In genomic region chr2:118421648-118422047, GRCh38 we compare ENCODE assay signal across 37 cellular contexts.
A peak's percentile ranks its signal among the peaks of the same experiment; 100 is the strongest.
DNase-seq lines count a peak whose midpoint lies in the region; ATAC-seq, FAIRE-seq and TF ChIP-seq lines count a peak whose summit lies in the region.
"Had no signal": no experiment of that assay in that cellular context is flagged by ENCODE, and none has a peak within 500 bp of the region (broad histone marks: within the 10 kb centered on the region; RNA-seq: fewer than 3 reads in every experiment).

No MANE protein-coding gene starts in this region.

- H4K20me1 ChIP-seq in HepG2 (ENCODE audit: insufficient read depth, low read length), result no peaks in the 10 kb centered on the region
- H4K20me1 ChIP-seq: BLaER1; BLaER1 treated with 17β-estradiol and CSF1 and Interleukin-3, amounts not matched to agents 10 nM and 100 nM had no signal

- FAIRE-seq in HepG2 (lab: Jason Lieb, UNC), result no peak
- FAIRE-seq: A204.1, A549, D721Med had no signal

- 28% methylated on average over 3 of the region's 3 CpGs for WGBS in HepG2 (ENCODE audit: low lambda C conversion rate)
- WGBS in right lobe of liver (ENCODE audit: insufficient coverage, low coverage, low lambda C conversion rate, missing lambda C conversion rate), result 76% methylated on average over 3 of the region's 3 CpGs
- 95 to 100% methylated on average over 1 to 3 of the region's 3 CpGs for WGBS in endodermal cell (ENCODE audit: insufficient coverage in 1 of 2, insufficient read length in 1 of 2), 2 experiments

- H3K36me3 Mint-ChIP-seq in WTC11, result peaks cover 10% of the 10 kb centered on the region
- H3K36me3 Mint-ChIP-seq in endodermal cell (ENCODE audit: low read depth), result no peaks in the 10 kb centered on the region
- H3K36me3 Mint-ChIP-seq: CD14-positive monocyte; CD4-positive, alpha-beta memory T cell; CD4-positive, CD25-positive, alpha-beta regulatory T cell; CD8-positive, alpha-beta memory T cell; CD8-positive, alpha-beta T cell had no signal

- no peaks in the 10 kb centered on the region for H3K4me1 ChIP-seq in HepG2 (ENCODE audit: insufficient read depth, low read length)
- no peaks in the 10 kb centered on the region for H3K4me1 ChIP-seq in right lobe of liver
- H3K4me1 ChIP-seq in HEK293 (ENCODE audit: control insufficient read depth, insufficient read depth, low read length), result no peaks in the 10 kb centered on the region
- H3K4me1 ChIP-seq in endodermal cell (ENCODE audit: control insufficient read depth, insufficient read depth, low read length), result peaks cover 9% of the 10 kb centered on the region
- H3K4me1 ChIP-seq: A549; BE2C; BLaER1; BLaER1 treated with 17β-estradiol and CSF1 and Interleukin-3, amounts not matched to agents 10 nM and 100 nM; Caco-2 had no signal

- ATAC-seq in HepG2 (no peak), right lobe of liver (no peak), WTC11 (no peak), GM21576 (IDR thresholded peaks at IDR 0.05; ENCODE audit: unreplicated experiment) (no peak)
- ATAC-seq: A549; CD8-positive, alpha-beta T cell had no signal

- H3K79me2 ChIP-seq in HepG2 (ENCODE audit: insufficient read depth, low read length), result no peaks in the 10 kb centered on the region

- H3K27me3 Mint-ChIP-seq in WTC11 (ENCODE audit: low read depth) (no peaks in the 10 kb centered on the region; the same call in none of the 2 replicates), endodermal cell (ENCODE audit: insufficient read depth) (peaks cover 5% of the 10 kb centered on the region)

- peaks cover 37% of the 10 kb centered on the region for H3K9me3 Mint-ChIP-seq in WTC11
- H3K9me3 Mint-ChIP-seq in endodermal cell, result peaks cover 26% of the 10 kb centered on the region
- H3K9me3 Mint-ChIP-seq: CD4-positive, alpha-beta T cell; CD8-positive, alpha-beta T cell had no signal

- no peak for TF ChIP-seq CTCF in HepG2 (CRISPR knock-in tag; IDR thresholded peaks at IDR 0.05)
- no peak for TF ChIP-seq CTCF in right lobe of liver (IDR thresholded peaks at IDR 0.05)
- TF ChIP-seq CTCF in HEK293 (tag by site-specific recombination; IDR thresholded peaks at IDR 0.05), result no peak
- TF ChIP-seq CTCF in WTC11 (IDR thresholded peaks at IDR 0.05), result no peak
- no peak for TF ChIP-seq CTCF in endodermal cell (conservative IDR thresholded peaks at IDR 0.05)

- no peak overlapping the region for H3K4me2 ChIP-seq in HepG2 (ENCODE audit: low read depth, low read length)
- H3K4me2 ChIP-seq: A549; BLaER1; BLaER1 treated with 17β-estradiol and CSF1 and Interleukin-3, amounts not matched to agents 10 nM and 100 nM had no signal

- H3K4me1 Mint-ChIP-seq in WTC11 (peaks cover 2% of the 10 kb centered on the region; the same call in 1 of the 2 replicates), endodermal cell (peaks cover 20% of the 10 kb centered on the region)
- H3K4me1 Mint-ChIP-seq: B cell; CD14-positive monocyte; CD4-positive, alpha-beta memory T cell; CD8-positive, alpha-beta memory T cell had no signal

- CTCF ChIA-PET in HepG2 (lab: Yijun Ruan, JAX; ENCODE audit: low intra/inter-chr PET ratio, low total read pairs) (no interaction called here), HEK293 (lab: Yijun Ruan, JAX) (interaction anchor here (0.7 kb wide), 1 partner anchor 1987 kb away, joined by 3 read pairs; no protein-coding TSS in a partner anchor), WTC11 (lab: Charles Lee) (no interaction called here)

- no peak overlapping the region for H3K9ac ChIP-seq in HepG2 (ENCODE audit: insufficient read depth, low read depth, low read length)
- no peak overlapping the region for H3K9ac ChIP-seq in endodermal cell (ENCODE audit: extremely low read depth, low read length, poor library complexity, severe bottlenecking)
- H3K9ac ChIP-seq: BLaER1; BLaER1 treated with 17β-estradiol and CSF1 and Interleukin-3, amounts not matched to agents 10 nM and 100 nM had no signal

- no TSS peak for BruUV-seq in HepG2 (replicated peaks; lab: Mats Ljungman, UMichigan)

- no peak overlapping the region for H3K27ac Mint-ChIP-seq in WTC11
- no peak overlapping the region for H3K27ac Mint-ChIP-seq in endodermal cell
- H3K27ac Mint-ChIP-seq: B cell; CD14-positive monocyte; CD4-positive, alpha-beta memory T cell; CD4-positive, alpha-beta T cell; CD4-positive, CD25-positive, alpha-beta regulatory T cell; CD8-positive, alpha-beta T cell had no signal

- H3K36me3 ChIP-seq in HepG2 (replicated peaks in 1 of 2; ENCODE audit: control insufficient read depth in 1 of 2, insufficient read depth in 2 of 2, low read length in 2 of 2) (no peaks in the 10 kb centered on the region), right lobe of liver (no peaks in the 10 kb centered on the region), HEK293 (ENCODE audit: control insufficient read depth in 2 of 2, insufficient read depth in 1 of 2, low read length in 2 of 2) (no peaks in the 10 kb centered on the region), endodermal cell (ENCODE audit: control insufficient read depth, insufficient read depth, low read length) (no peaks in the 10 kb centered on the region)
- H3K36me3 ChIP-seq: BE2C; BLaER1; BLaER1 treated with 17β-estradiol and CSF1 and Interleukin-3, amounts not matched to agents 10 nM and 100 nM had no signal

- no peak overlapping the region for H3K4me3 ChIP-seq in HepG2 (replicated peaks in 1 of 3; ENCODE audit: insufficient read depth in 1 of 3, low read depth in 2 of 3, low read length in 3 of 3)
- H3K4me3 ChIP-seq in right lobe of liver, result no peak overlapping the region
- no peak overlapping the region for H3K4me3 ChIP-seq in HEK293 (ENCODE audit: low read depth, low read length)
- H3K4me3 ChIP-seq in endodermal cell (ENCODE audit: low read length), result peak overlapping the region; percentile 37
- H3K4me3 ChIP-seq: A549; BLaER1; BLaER1 treated with 17β-estradiol and CSF1 and Interleukin-3, amounts not matched to agents 10 nM and 100 nM had no signal

- H3K27me3 ChIP-seq in HepG2 (ENCODE audit: control insufficient read depth in 1 of 2, insufficient read depth in 2 of 2, low read length in 2 of 2) (no peaks in the 10 kb centered on the region), right lobe of liver (no peaks in the 10 kb centered on the region), endodermal cell (ENCODE audit: control insufficient read depth, insufficient read depth, low read length, poor library complexity, severe bottlenecking) (no peaks in the 10 kb centered on the region)
- H3K27me3 ChIP-seq: BE2C; BLaER1; BLaER1 treated with 17β-estradiol and CSF1 and Interleukin-3, amounts not matched to agents 10 nM and 100 nM had no signal

- in situ Hi-C loops in HepG2 (cut with HindIII; ENCODE audit: extremely low pct_ligation_motif_present, low pct_unique_long_range_greater_than_20kb), result no loop called here

- intact Hi-C loops in HepG2 (cut with micrococcal nuclease; ENCODE audit: unreplicated experiment) (no loop called here), right lobe of liver (cut with DNase I) (no loop called here)

- no peak for TF ChIP-seq RAD21 in HepG2 (CRISPR knock-in tag; IDR thresholded peaks at IDR 0.05)

- H3K27ac ChIP-seq in HepG2 (ENCODE audit: extremely low read length, insufficient read depth, low read length), result no peak overlapping the region
- no peak overlapping the region for H3K27ac ChIP-seq in right lobe of liver
- H3K27ac ChIP-seq in HEK293 (ENCODE audit: extremely low read depth, low read depth, low read length), result no peak overlapping the region
- H3K27ac ChIP-seq in endodermal cell (ENCODE audit: low read depth, low read length), result no peak overlapping the region
- H3K27ac ChIP-seq: 22Rv1; A549; BLaER1; BLaER1 treated with 17β-estradiol and CSF1 and Interleukin-3, amounts not matched to agents 10 nM and 100 nM; C4-2B had no signal

- TF ChIP-seq POLR2A in HepG2 (IDR thresholded peaks at IDR 0.05; ENCODE audit: insufficient read depth in 1 of 2, low read depth in 2 of 2, low read length in 2 of 2), result no peak
- TF ChIP-seq POLR2A in right lobe of liver (IDR thresholded peaks at IDR 0.05), result no peak

- POLR2A ChIA-PET in HepG2 (lab: Yijun Ruan, JAX) (no interaction called here), HEK293 (lab: Yijun Ruan, JAX) (no interaction called here), WTC11 (lab: Charles Lee) (no interaction called here)

- TF ChIP-seq EP300 in HepG2 (IDR thresholded peaks at IDR 0.05; ENCODE audit: low read depth in 2 of 2, low read length in 2 of 2) (no peak), HepG2 (CRISPR knock-in tag; IDR thresholded peaks at IDR 0.05; ENCODE audit: borderline replicate concordance) (no peak)

- H3K4me3 Mint-ChIP-seq in WTC11, result no peak overlapping the region
- no peak overlapping the region for H3K4me3 Mint-ChIP-seq in endodermal cell
- H3K4me3 Mint-ChIP-seq: B cell; CD14-positive monocyte; CD4-positive, alpha-beta memory T cell; CD4-positive, alpha-beta T cell; CD4-positive, CD25-positive, alpha-beta regulatory T cell; CD8-positive, alpha-beta memory T cell; CD8-positive, alpha-beta T cell had no signal

- H3K9me3 ChIP-seq in HepG2 (ENCODE audit: low read length), result no peaks in the 10 kb centered on the region
- H3K9me3 ChIP-seq in right lobe of liver, result no peaks in the 10 kb centered on the region
- H3K9me3 ChIP-seq in HEK293 (ENCODE audit: control insufficient read depth, insufficient read depth, low read depth, low read length), result no peaks in the 10 kb centered on the region
- H3K9me3 ChIP-seq in endodermal cell (ENCODE audit: control insufficient read depth, low read length), result peaks cover 26% of the 10 kb centered on the region
- H3K9me3 ChIP-seq: BE2C, BLaER1 had no signal

- DNase-seq in HepG2 (ENCODE audit: low spot score) (no peak), right lobe of liver (no peak), WTC11 (ENCODE audit: low spot score) (no peak), endodermal cell (no peak), OCI-M1 (lab: John Stamatoyannopoulos, UW) (no peak)
- DNase-seq in stimulated activated CD4-positive, alpha-beta T cell treated with anti-CD3 and anti-CD28 coated beads, Interleukin-12 subunit alpha, Interleukin-12 subunit beta, amount 100 ng/mL, for 4 hours, result no peak
- DNase-seq: 8988T; ACHN; AML-193; BE2C; C1 segment of cervical spinal cord; Caco-2; Calu3; CD4-positive, alpha-beta memory T cell; CD4-positive, alpha-beta T cell; CD4-positive, CD25-positive, alpha-beta regulatory T cell; CD8-positive, alpha-beta memory T cell; CD8-positive, alpha-beta T cell; COR-L47; DMS 273 treated with DMSO at 0.1 percent for 48 hours; DMS153; DMS53; DMS79; DMS79 treated with DMSO at 0.1 percent for 48 hours; DND-41; EL had no signal

- no peak overlapping the region for H2AFZ ChIP-seq in HepG2 (ENCODE audit: low read length)

TF ChIP-seq in HEK293, 187 proteins besides CTCF, POLR2A, EP300 and RAD21:
- TF ChIP-seq SETDB1 (IDR thresholded peaks at IDR 0.05; ENCODE audit: insufficient read length, low read length) (peak; percentile 59), ZNF202 (tag by site-specific recombination; IDR thresholded peaks at IDR 0.05; ENCODE audit: borderline replicate concordance) (no peak)

TF ChIP-seq in WTC11, 78 proteins besides CTCF, POLR2A, EP300 and RAD21:
- TF ChIP-seq ZNF317 (CRISPR knock-in tag; IDR thresholded peaks at IDR 0.05; ENCODE audit: borderline replicate concordance, low read depth) (peak; percentile 87), NFYB (CRISPR knock-in tag; conservative IDR thresholded peaks at IDR 0.05; ENCODE audit: low read depth) (no peak)

Comparison
In these comparisons a context has a peak if more than half of its experiments do, and no peak if none do; other contexts are left out.
1. Of the 63 proteins assayed by ChIP-seq in both HepG2 and HEK293: peak only in HepG2: none; only in HEK293: SETDB1; in both: none; in neither: 62.